In genomic region chr2:26702025-26702424, GRCh38 we compare ENCODE assay signal across 1 cellular context.
A peak's percentile ranks its signal among the peaks of the same experiment; 100 is the strongest.
TF ChIP-seq lines count a peak whose summit lies in the region.

No MANE protein-coding gene starts in this region.

TF ChIP-seq in K562, 482 proteins besides CTCF, POLR2A, EP300 and RAD21 (continued from another document and continues in another):
- TF ChIP-seq ZBTB5 (IDR thresholded peaks at IDR 0.05): no peak
- peak; percentile 63 for TF ChIP-seq GABPA (tag; conservative IDR thresholded peaks at IDR 0.05; ENCODE audit: low read depth)
- TF ChIP-seq NCOA2 (IDR thresholded peaks at IDR 0.05; ENCODE audit: partially characterized antibody in 2 of 2): no peak
- no peak for TF ChIP-seq COPS2 (conservative IDR thresholded peaks at IDR 0.05)
- no peak for TF ChIP-seq DDX20 (tag; IDR thresholded peaks at IDR 0.05; ENCODE audit: low read depth)
- no peak for TF ChIP-seq ELK3 (CRISPR knock-in tag; IDR thresholded peaks at IDR 0.05)
- TF ChIP-seq KLF6 (CRISPR knock-in tag; IDR thresholded peaks at IDR 0.05; ENCODE audit: borderline replicate concordance): peak; percentile 44; the same call in 1 of the 2 replicates
- no peak for TF ChIP-seq ZNF143 (CRISPR knock-in tag; IDR thresholded peaks at IDR 0.05)
- no peak for TF ChIP-seq RB1 (IDR thresholded peaks at IDR 0.05; ENCODE audit: low read depth)
- TF ChIP-seq SAP30 (IDR thresholded peaks at IDR 0.05; ENCODE audit: borderline replicate concordance, insufficient read depth, low read depth, low read length, poor library complexity, severe bottlenecking): no peak
- TF ChIP-seq ZNF23 (CRISPR knock-in tag; IDR thresholded peaks at IDR 0.05): no peak
- TF ChIP-seq PKNOX1 (IDR thresholded peaks at IDR 0.05): no peak
- TF ChIP-seq BHLHE40 (IDR thresholded peaks at IDR 0.05; ENCODE audit: low read length): peak; percentile 54; the same call in 1 of the 2 replicates
- TF ChIP-seq EP400 (IDR thresholded peaks at IDR 0.05): no peak
- TF ChIP-seq TEAD2 (tag; IDR thresholded peaks at IDR 0.05): no peak
- no peak for TF ChIP-seq SMAD1 (IDR thresholded peaks at IDR 0.05; ENCODE audit: low read depth, low read length, partially characterized antibody)
- peak; percentile 35; the same call in 1 of the 2 replicates for TF ChIP-seq MITF (IDR thresholded peaks at IDR 0.05)
- TF ChIP-seq KAT7 (CRISPR knock-in tag; IDR thresholded peaks at IDR 0.05; ENCODE audit: borderline replicate concordance): no peak
- no peak for TF ChIP-seq TGIF2 (CRISPR knock-in tag; IDR thresholded peaks at IDR 0.05)
- TF ChIP-seq ZNF140 (CRISPR knock-in tag; IDR thresholded peaks at IDR 0.05): no peak
- TF ChIP-seq ZNF655 (CRISPR knock-in tag; IDR thresholded peaks at IDR 0.05): no peak
- no peak for TF ChIP-seq ZFX (CRISPR knock-in tag; IDR thresholded peaks at IDR 0.05)
- TF ChIP-seq BRD4 (IDR thresholded peaks at IDR 0.05): no peak
- TF ChIP-seq OTX1 (CRISPR knock-in tag; IDR thresholded peaks at IDR 0.05): peak; percentile 72; the same call in 1 of the 2 replicates
- no peak for TF ChIP-seq GTF2B (IDR thresholded peaks at IDR 0.05; ENCODE audit: extremely low read depth, insufficient read length)
- TF ChIP-seq ZNF224 (CRISPR knock-in tag; IDR thresholded peaks at IDR 0.05): no peak
- TF ChIP-seq FOSL1 (tag; conservative IDR thresholded peaks at IDR 0.05): 0 out of 2 replicates have a peak, but pooled peaks have one; percentile 30
- TF ChIP-seq ERF (CRISPR knock-in tag; IDR thresholded peaks at IDR 0.05): no peak
- TF ChIP-seq ZBTB9 (CRISPR knock-in tag; IDR thresholded peaks at IDR 0.05): peak; percentile 78; the same call in 1 of the 2 replicates
- TF ChIP-seq PYGO2 (tag; IDR thresholded peaks at IDR 0.05): no peak
- TF ChIP-seq TAL1 (IDR thresholded peaks at IDR 0.05): no peak
- TF ChIP-seq SOX6 (IDR thresholded peaks at IDR 0.05): no peak
- TF ChIP-seq NFATC3 (IDR thresholded peaks at IDR 0.05): no peak
- no peak for TF ChIP-seq ZNF395 (CRISPR knock-in tag; IDR thresholded peaks at IDR 0.05)
- TF ChIP-seq FOXJ2 (tag; IDR thresholded peaks at IDR 0.05): 0 out of 2 replicates have a peak, but pooled peaks have one; percentile 53
- TF ChIP-seq SIN3B (IDR thresholded peaks at IDR 0.05; ENCODE audit: low read depth): no peak
- no peak for TF ChIP-seq ZNF431 (CRISPR knock-in tag; IDR thresholded peaks at IDR 0.05)
- TF ChIP-seq PPARD (CRISPR knock-in tag; IDR thresholded peaks at IDR 0.05): no peak
- TF ChIP-seq MCM2 (IDR thresholded peaks at IDR 0.05; ENCODE audit: low read depth): no peak
- no peak for TF ChIP-seq RFX7 (CRISPR knock-in tag; IDR thresholded peaks at IDR 0.05)
- no peak for TF ChIP-seq HIVEP1 (CRISPR knock-in tag; IDR thresholded peaks at IDR 0.05)
- TF ChIP-seq ZNF583 (CRISPR knock-in tag; IDR thresholded peaks at IDR 0.05): no peak
- TF ChIP-seq ATF1 (CRISPR knock-in tag; IDR thresholded peaks at IDR 0.05): no peak
- TF ChIP-seq ATF1 (tag; IDR thresholded peaks at IDR 0.05): peak; percentile 45; the same call in 1 of the 2 replicates
- no peak for TF ChIP-seq CREB1 (IDR thresholded peaks at IDR 0.05)
- TF ChIP-seq CREB1 (CRISPR knock-in tag; IDR thresholded peaks at IDR 0.05): no peak
- TF ChIP-seq E2F3 (CRISPR knock-in tag; IDR thresholded peaks at IDR 0.05): no peak
- TF ChIP-seq FOXA3 (CRISPR knock-in tag; conservative IDR thresholded peaks at IDR 0.05 in 1 of 2, IDR thresholded peaks at IDR 0.05 in 1 of 2): no peak
- TF ChIP-seq ETV1 (tag; conservative IDR thresholded peaks at IDR 0.05; ENCODE audit: low read depth): peak; percentile 75
- no peak for TF ChIP-seq PREB (CRISPR knock-in tag; IDR thresholded peaks at IDR 0.05)
- TF ChIP-seq ZNF561 (CRISPR knock-in tag; conservative IDR thresholded peaks at IDR 0.05): no peak
- TF ChIP-seq PHF21A (IDR thresholded peaks at IDR 0.05; ENCODE audit: borderline replicate concordance, low read depth): no peak
- no peak for TF ChIP-seq RBFOX2 (IDR thresholded peaks at IDR 0.05; ENCODE audit: low read depth, low read length)
- no peak for TF ChIP-seq PHF8 (IDR thresholded peaks at IDR 0.05; ENCODE audit: borderline replicate concordance, low read length)
- no peak for TF ChIP-seq NCOA4 (IDR thresholded peaks at IDR 0.05; ENCODE audit: partially characterized antibody)
- no peak for TF ChIP-seq POLR3A (IDR thresholded peaks at IDR 0.05; ENCODE audit: borderline replicate concordance, extremely low read depth, insufficient read depth, insufficient read length)
- TF ChIP-seq CCAR2 (IDR thresholded peaks at IDR 0.05; ENCODE audit: low read depth, low read length): no peak
- TF ChIP-seq MYC (IDR thresholded peaks at IDR 0.05; ENCODE audit: low read depth, low read length): no peak
- no peak for TF ChIP-seq MYC (CRISPR knock-in tag; IDR thresholded peaks at IDR 0.05; ENCODE audit: borderline replicate concordance, low read depth)
- no peak for TF ChIP-seq ETV6 (IDR thresholded peaks at IDR 0.05; ENCODE audit: borderline replicate concordance in 1 of 2, low read depth in 2 of 2, low read length in 1 of 2)
- no peak for TF ChIP-seq ETV6 (CRISPR knock-in tag; IDR thresholded peaks at IDR 0.05; ENCODE audit: borderline replicate concordance)
- no peak for TF ChIP-seq SMARCB1 (IDR thresholded peaks at IDR 0.05; ENCODE audit: insufficient read length, low read depth)
- TF ChIP-seq ZC3H4 (CRISPR knock-in tag; IDR thresholded peaks at IDR 0.05; ENCODE audit: borderline replicate concordance): no peak
- peak in 1 of 2 experiments; percentile 80; a peak in 2 of 4 replicates for TF ChIP-seq TEAD1 (CRISPR knock-in tag; IDR thresholded peaks at IDR 0.05)
- TF ChIP-seq REST (CRISPR knock-in tag; IDR thresholded peaks at IDR 0.05; ENCODE audit: low read depth): 0 out of 2 replicates have a peak, but pooled peaks have one; percentile 50
